ENCODE assay signal across 1 cellular context in genomic region chr6:32113386-32114352, GRCh38.
TF ChIP-seq lines count a peak whose summit lies in the region.

No MANE protein-coding gene starts in this region.

TF ChIP-seq in K562, 482 proteins besides CTCF, POLR2A, EP300 and RAD21 (continued from another document):
- TF ChIP-seq HNRNPLL (IDR thresholded peaks at IDR 0.05; ENCODE audit: low read depth, low read length, poor library complexity, severe bottlenecking) (no peak), SIN3A (IDR thresholded peaks at IDR 0.05; ENCODE audit: borderline replicate concordance in 2 of 2, control insufficient read depth in 1 of 2, low read depth in 2 of 2, low read length in 2 of 2) (no peak), RB1 (IDR thresholded peaks at IDR 0.05; ENCODE audit: low read depth) (peak; percentile 41; the same call in 1 of the 2 replicates), SOX6 (IDR thresholded peaks at IDR 0.05) (peak; percentile 17; the same call in 1 of the 2 replicates), JUND (IDR thresholded peaks at IDR 0.05; ENCODE audit: borderline replicate concordance, low read depth, low read length) (peak; percentile 37; the same call in 1 of the 2 replicates), JUND (tag; IDR thresholded peaks at IDR 0.05; ENCODE audit: borderline replicate concordance, low read depth, low read length) (no peak), ZFP91 (CRISPR knock-in tag; IDR thresholded peaks at IDR 0.05) (peak; percentile 20; the same call in 1 of the 2 replicates), ELF4 (CRISPR knock-in tag; IDR thresholded peaks at IDR 0.05) (no peak), ZNF3 (CRISPR knock-in tag; IDR thresholded peaks at IDR 0.05) (no peak), GATA2 (CRISPR knock-in tag; IDR thresholded peaks at IDR 0.05) (peak; percentile 36; the same call in 1 of the 2 replicates), SUPT5H (IDR thresholded peaks at IDR 0.05) (0 out of 2 replicates have a peak, but pooled peaks have one; percentile 28), SP1 (CRISPR knock-in tag; IDR thresholded peaks at IDR 0.05) (peak; percentile 51; the same call in 1 of the 2 replicates), CTBP1 (IDR thresholded peaks at IDR 0.05; ENCODE audit: borderline replicate concordance) (peak; percentile 62; the same call in 1 of the 2 replicates), RNF2 (IDR thresholded peaks at IDR 0.05) (no peak), TCF7L2 (IDR thresholded peaks at IDR 0.05; ENCODE audit: low read depth, low read length) (no peak), THRAP3 (IDR thresholded peaks at IDR 0.05; ENCODE audit: borderline replicate concordance) (no peak), TEAD1 (CRISPR knock-in tag; IDR thresholded peaks at IDR 0.05) (0 out of 4 replicates have a peak, but pooled peaks of 1 of the 2 experiments have one; percentile 7), FOXJ2 (tag; IDR thresholded peaks at IDR 0.05) (peak; percentile 100), CSDE1 (IDR thresholded peaks at IDR 0.05) (0 out of 4 replicates have a peak, but pooled peaks of 1 of the 2 experiments have one; percentile 65), RCOR1 (IDR thresholded peaks at IDR 0.05; ENCODE audit: borderline replicate concordance in 1 of 2, low read depth in 2 of 2, low read length in 2 of 2) (peak in 1 of 2 experiments; percentile 55; a peak in 1 of 4 replicates), MAX (CRISPR knock-in tag; IDR thresholded peaks at IDR 0.05) (0 out of 2 replicates have a peak, but pooled peaks have one; percentile 18), NFYB (IDR thresholded peaks at IDR 0.05; ENCODE audit: extremely low read depth, insufficient read length) (no peak), ZNF445 (CRISPR knock-in tag; IDR thresholded peaks at IDR 0.05; ENCODE audit: low read depth) (no peak), EHMT2 (IDR thresholded peaks at IDR 0.05) (no peak), THRB (CRISPR knock-in tag; conservative IDR thresholded peaks at IDR 0.05) (0 out of 2 replicates have a peak, but pooled peaks have one; percentile 13), DEAF1 (CRISPR knock-in tag; IDR thresholded peaks at IDR 0.05) (peak; percentile 38; the same call in 1 of the 2 replicates), PBX2 (CRISPR knock-in tag; IDR thresholded peaks at IDR 0.05; ENCODE audit: low read depth) (no peak), PBX2 (tag; conservative IDR thresholded peaks at IDR 0.05; ENCODE audit: low read depth) (peak; percentile 69), KDM1A (IDR thresholded peaks at IDR 0.05) (peak; percentile 14 to 62; a peak in 2 of 4 replicates), VEZF1 (CRISPR knock-in tag; IDR thresholded peaks at IDR 0.05) (peak; percentile 85), MAFK (IDR thresholded peaks at IDR 0.05; ENCODE audit: low read length) (0 out of 2 replicates have a peak, but pooled peaks have one; percentile 16)
